Comparison of ENCODE assay signal across 8 cellular contexts in the genomic region with DNA sequence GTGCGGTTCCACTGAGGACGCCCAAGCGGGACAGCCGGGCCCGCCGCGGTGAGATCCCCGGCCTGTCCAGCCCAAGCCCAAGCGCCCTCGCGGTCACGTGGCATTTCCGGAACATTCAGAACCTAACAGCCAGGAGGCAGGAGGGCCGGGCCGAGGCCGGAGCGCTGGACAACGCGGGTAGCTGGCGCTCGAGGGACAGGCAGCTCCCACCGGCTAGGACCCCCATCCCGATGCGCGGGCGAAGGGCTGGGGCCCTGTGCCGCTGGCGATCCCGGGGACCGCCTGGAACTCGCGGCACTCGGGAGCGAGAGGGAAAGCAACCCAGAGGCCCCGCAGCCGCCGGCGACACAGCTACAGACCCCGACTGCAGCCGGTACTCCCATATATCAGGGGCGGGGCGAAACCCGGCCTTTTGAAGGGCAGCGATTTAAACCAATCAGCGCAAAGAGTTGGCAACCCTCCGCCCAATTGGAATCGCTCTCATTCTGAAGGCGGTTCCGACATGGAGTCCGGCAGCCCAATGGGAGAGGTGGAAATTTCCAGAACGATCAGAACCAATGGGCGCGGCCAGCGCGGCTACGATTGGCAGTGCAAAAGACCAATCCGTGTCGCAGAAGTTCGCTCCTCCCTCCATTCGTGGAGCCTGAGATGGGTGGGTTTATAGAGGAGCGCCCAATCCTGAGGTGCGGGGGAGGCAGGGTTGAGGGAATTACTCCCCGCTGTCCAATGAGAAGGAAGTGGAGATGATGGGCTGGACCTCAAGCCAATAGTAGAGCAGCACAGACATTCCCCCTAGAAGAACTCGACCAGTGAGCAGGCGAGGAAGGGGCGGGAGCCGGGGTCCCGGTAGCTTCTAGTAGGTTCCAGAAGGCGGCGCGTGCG. TPM values are rescaled to one million over a fixed set of nuclear protein-coding genes. Genes with fewer than 3 reads are reported as not detected.
DNase-seq lines count a peak whose midpoint lies in the region; ATAC-seq and TF ChIP-seq lines count a peak whose summit lies in the region.

Gene STIP1 (plus strand): TSS at position 849 of the 882 bp plus-strand sequence. CDS start 91 bp downstream, outside the sequence.

- H3F3A ChIP-seq in GM23338 (replicated peaks; ENCODE audit: low read depth) = peaks cover 45% of the 10 kb centered on the region

- H3K4me1 Mint-ChIP-seq in GM23338 = peaks cover 33% of the 10 kb centered on the region
- H3K4me1 Mint-ChIP-seq in naive thymus-derived CD8-positive, alpha-beta T cell = peaks cover 22 to 57% (median 45%) of the 10 kb centered on the region in 4 donors

- H3K27ac ChIP-seq in GM23338 (ENCODE audit: low read depth) (peak within 1 kb of the TSS; percentile 95), fibroblast of lung (ENCODE audit: insufficient read depth, low read length) (peak within 1 kb of the TSS; percentile 91)

- no peaks in the 10 kb centered on the region for H3K9me3 ChIP-seq in fibroblast of lung (ENCODE audit: control insufficient read depth, insufficient read depth, low read depth, low read length)

- H3K4me3 ChIP-seq in GM23338 (peak within 1 kb of the TSS; percentile 78), fibroblast of lung (replicated peaks in 1 of 4; ENCODE audit: control extremely low read depth in 1 of 4, insufficient read depth in 1 of 4, low read depth in 3 of 4, low read length in 4 of 4) (peak within 1 kb of the TSS; percentile 67 to 85 (median 76))

- H3K4me3 Mint-ChIP-seq in GM23338 = peak within 1 kb of the TSS; percentile 98; the same call in 2 of the 3 replicates
- H3K4me3 Mint-ChIP-seq in naive thymus-derived CD8-positive, alpha-beta T cell = peak within 1 kb of the TSS in 8 of 10 donors; percentile 96 to 100 (median 98)

- H3K27me3 ChIP-seq in GM23338 (ENCODE audit: insufficient read depth) (no peaks in the 10 kb centered on the region), fibroblast of lung (ENCODE audit: control insufficient read depth, insufficient read depth, low read length) (no peaks in the 10 kb centered on the region)

- H3K79me2 ChIP-seq in GM23338 (replicated peaks; ENCODE audit: insufficient read depth) (peaks cover 23% of the 10 kb centered on the region), fibroblast of lung (ENCODE audit: control insufficient read depth, insufficient read depth, low read length) (peaks cover 17% of the 10 kb centered on the region)

- peak within 1 kb of the TSS; percentile 88 for H3K9ac ChIP-seq in fibroblast of lung (ENCODE audit: insufficient read depth, low read length)

- peak; percentile 83 for ATAC-seq in GM23338
- peak; percentile 90 to 91 for ATAC-seq in naive thymus-derived CD8-positive, alpha-beta T cell

- peak; percentile 100 for DNase-seq in EL
- DNase-seq in GM23338 (ENCODE audit: low spot score) = peak; percentile 100
- peak; percentile 100 for DNase-seq in LHCN-M2 (ENCODE audit: low read depth)
- DNase-seq in RPMI8226 = peak; percentile 100
- DNase-seq in activated T-helper 1 cell treated with anti-CD3 and anti-CD28 coated beads, Interleukin-2, amount 50 U/mL, for 16 hours (ENCODE audit: low read depth in 1 of 2, low spot score in 1 of 2) = peak; percentile 97
- DNase-seq in fibroblast of lung (ENCODE audit: low read depth in 2 of 2) = peak; percentile 100
- DNase-seq in naive thymus-derived CD8-positive, alpha-beta T cell = peak; percentile 93 to 100 (median 99)
- DNase-seq in stimulated activated naive CD4-positive, alpha-beta T cell (lab: John Stamatoyannopoulos, UW) = peak; percentile 97 to 100 (median 99)

- H3K27me3 Mint-ChIP-seq in GM23338 (ENCODE audit: insufficient read depth, low read depth, poor library complexity) = peaks cover 31% of the 10 kb centered on the region
- peaks cover 0 to 2% (median 0%) of the 10 kb centered on the region in 5 donors for H3K27me3 Mint-ChIP-seq in naive thymus-derived CD8-positive, alpha-beta T cell

- peak within 1 kb of the TSS; percentile 92 for H3K4me2 ChIP-seq in GM23338
- peak within 1 kb of the TSS; percentile 99 for H3K4me2 ChIP-seq in fibroblast of lung (ENCODE audit: extremely low read depth, insufficient read depth, low read length)

- peaks cover 13% of the 10 kb centered on the region for H3K36me3 ChIP-seq in GM23338 (ENCODE audit: insufficient read depth)
- no peaks in the 10 kb centered on the region for H3K36me3 ChIP-seq in fibroblast of lung (ENCODE audit: control insufficient read depth, insufficient read depth, low read length)

- H3K4me1 ChIP-seq in GM23338 (ENCODE audit: insufficient read depth) (peaks cover 18% of the 10 kb centered on the region; the same call in 1 of the 2 replicates), fibroblast of lung (ENCODE audit: control insufficient read depth, extremely low read depth, insufficient read depth, low read length) (peaks cover 17% of the 10 kb centered on the region)

- H2AFZ ChIP-seq in GM23338 = peak within 1 kb of the TSS; percentile 80; the same call in 1 of the 2 replicates
- H2AFZ ChIP-seq in fibroblast of lung (ENCODE audit: low read length) = peak within 1 kb of the TSS; percentile 43

- H3K9me2 ChIP-seq in GM23338 (ENCODE audit: insufficient read depth) = no peaks in the 10 kb centered on the region

- peaks cover 36% of the 10 kb centered on the region for H3K36me3 Mint-ChIP-seq in GM23338 (ENCODE audit: low read depth)
- H3K36me3 Mint-ChIP-seq in naive thymus-derived CD8-positive, alpha-beta T cell = peaks cover 0 to 19% (median 0%) of the 10 kb centered on the region in 3 donors

- peak within 1 kb of the TSS; percentile 99 for H3K27ac Mint-ChIP-seq in GM23338
- peak within 1 kb of the TSS; percentile 91 to 99 (median 96) for H3K27ac Mint-ChIP-seq in naive thymus-derived CD8-positive, alpha-beta T cell

- H3K9me3 Mint-ChIP-seq in GM23338 = no peaks in the 10 kb centered on the region
- no peaks in the 10 kb centered on the region for H3K9me3 Mint-ChIP-seq in naive thymus-derived CD8-positive, alpha-beta T cell

- TF ChIP-seq CTCF in GM23338 (conservative IDR thresholded peaks at IDR 0.05; ENCODE audit: low read depth in 2 of 2) = peak in 1 of 2 experiments; percentile 33; a peak in 1 of 4 replicates
- TF ChIP-seq CTCF in fibroblast of lung (conservative IDR thresholded peaks at IDR 0.05 in 1 of 2, IDR thresholded peaks at IDR 0.05 in 1 of 2; ENCODE audit: low read depth in 1 of 2, low read length in 2 of 2) = peak; percentile 33 to 54

- H4K20me1 ChIP-seq in GM23338 (replicated peaks; ENCODE audit: insufficient read depth) (peaks cover 39% of the 10 kb centered on the region), fibroblast of lung (ENCODE audit: control insufficient read depth, extremely low read depth, insufficient read depth, low read length) (no peaks in the 10 kb centered on the region)

- POLR2A ChIA-PET in naive thymus-derived CD8-positive, alpha-beta T cell (lab: Charles Lee) = interaction anchor here (0.6 to 4.0 kb wide), 28 partner anchors 10 to 1532 kb away, joined by 3 to 58 read pairs (median 5); partner anchors contain the start of genes CCDC88B, DNAJC4, ESRRA and FERMT3

TF ChIP-seq in GM23338, 12 proteins besides CTCF, POLR2A, EP300 and RAD21:
- TF ChIP-seq NANOG (IDR thresholded peaks at IDR 0.05; ENCODE audit: borderline replicate concordance) = no peak
- TF ChIP-seq CREB1 (CRISPR knock-in tag; IDR thresholded peaks at IDR 0.05; ENCODE audit: low read depth) = peak; percentile 79
- TF ChIP-seq POLR2AphosphoS5 (IDR thresholded peaks at IDR 0.05; ENCODE audit: low read depth) = peak; percentile 97
- TF ChIP-seq, protein P1, sequence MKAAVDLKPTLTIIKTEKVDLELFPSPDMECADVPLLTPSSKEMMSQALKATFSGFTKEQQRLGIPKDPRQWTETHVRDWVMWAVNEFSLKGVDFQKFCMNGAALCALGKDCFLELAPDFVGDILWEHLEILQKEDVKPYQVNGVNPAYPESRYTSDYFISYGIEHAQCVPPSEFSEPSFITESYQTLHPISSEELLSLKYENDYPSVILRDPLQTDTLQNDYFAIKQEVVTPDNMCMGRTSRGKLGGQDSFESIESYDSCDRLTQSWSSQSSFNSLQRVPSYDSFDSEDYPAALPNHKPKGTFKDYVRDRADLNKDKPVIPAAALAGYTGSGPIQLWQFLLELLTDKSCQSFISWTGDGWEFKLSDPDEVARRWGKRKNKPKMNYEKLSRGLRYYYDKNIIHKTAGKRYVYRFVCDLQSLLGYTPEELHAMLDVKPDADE (IDR thresholded peaks at IDR 0.05) = 0 out of 2 replicates have a peak, but pooled peaks have one; percentile 38

RNA-seq across cellular contexts. Expression of gene STIP1, which starts in this region (rescaled TPM):
- 346 and 351 TPM in 2 replicates for total RNA-seq in GM23338 (2014; rRNA removed; shearing (Covaris generic))
- polyA plus RNA-seq in GM23338 (2016; fragmentation: Nextera tagmentation; extraction: Ambion mirVana) (194 and 213 TPM in 2 replicates), fibroblast of lung (147 and 198 TPM in 2 replicates)
- total RNA-seq in LHCN-M2 (2014; rRNA removed) (237 and 248 TPM in 2 replicates), fibroblast of lung (96.3 and 98.8 TPM in 2 replicates)
- 174 TPM for polyA plus RNA-seq in LHCN-M2 (2012)
- polyA plus RNA-seq in fibroblast of lung (2012) = 140 and 180 TPM in 2 replicates
- 136 and 252 TPM in 2 replicates for polyA minus RNA-seq in fibroblast of lung (ENCODE audit: low replicate concordance)
- total RNA-seq in naive thymus-derived CD8-positive, alpha-beta T cell = 100 to 1,000 TPM; 110 to 114 TPM
- 100 to 1,000 TPM in 1 of 3 donors, 10 to 100 TPM in 2; 59.4 to 132 (median 66.2) TPM for polyA plus RNA-seq in naive thymus-derived CD8-positive, alpha-beta T cell

Comparison
In these comparisons a context has a peak if more than half of its experiments do, and no peak if none do; other contexts are left out.
1. Peak in every context shown above with its lines: DNase-seq, ATAC-seq, H3K4me3 ChIP-seq and H3K27ac ChIP-seq.